13 cellular contexts compared by ENCODE assay signal in the genomic region with DNA sequence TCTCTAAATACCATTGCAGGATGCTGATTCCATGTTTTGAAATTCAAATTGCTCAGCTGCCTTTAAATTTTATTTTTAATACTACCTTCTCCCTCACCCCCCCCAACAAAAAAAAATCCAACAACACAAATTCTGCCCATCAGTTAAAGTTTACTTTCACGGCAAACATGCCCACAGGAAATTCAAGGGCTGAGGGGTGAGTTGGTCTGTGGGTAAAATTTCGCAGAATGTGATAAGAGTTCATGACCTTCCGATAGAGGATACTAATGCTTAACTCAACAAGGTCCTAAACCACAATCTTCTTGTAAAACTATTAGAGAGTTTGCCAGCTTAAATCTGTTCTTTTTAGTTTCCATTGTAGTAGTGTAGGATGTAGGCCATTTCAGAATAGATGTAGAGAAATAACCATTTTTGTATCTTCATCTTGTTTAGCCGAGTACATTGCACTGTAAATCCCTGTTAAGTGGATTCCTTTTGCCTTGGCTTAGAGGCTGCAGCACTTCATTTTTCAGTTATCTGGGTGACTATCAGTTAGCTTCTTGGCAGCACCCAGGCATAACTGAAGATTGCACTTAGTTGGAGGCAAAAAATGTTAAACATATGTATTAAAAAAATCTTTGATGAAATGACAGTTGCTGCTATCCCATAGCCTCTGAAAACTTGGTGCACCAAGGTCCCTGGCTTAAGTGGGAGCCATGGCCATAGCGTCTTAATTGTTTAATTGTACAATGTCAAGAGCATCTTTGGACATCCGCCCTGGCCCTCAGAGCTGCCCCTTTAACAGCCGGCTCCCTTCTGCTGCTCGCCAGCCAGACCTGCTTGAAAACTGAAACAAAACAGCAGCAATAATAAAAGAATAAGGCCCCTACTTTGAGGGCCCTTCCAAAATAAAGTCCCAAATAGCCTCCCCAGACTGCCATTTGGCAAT.
A peak's percentile ranks its signal among the peaks of the same experiment; 100 is the strongest.
DNase-seq lines count a peak whose midpoint lies in the region; ATAC-seq and TF ChIP-seq lines count a peak whose summit lies in the region.
"Had no signal": no experiment of that assay in that cellular context is flagged by ENCODE, and none has a peak within 500 bp of the region (broad histone marks: within the 10 kb centered on the region; RNA-seq: fewer than 3 reads in every experiment).

No MANE protein-coding gene starts in this region.

- no peaks in the 10 kb centered on the region for H3K9me3 ChIP-seq in SK-N-SH
- no peaks in the 10 kb centered on the region for H3K9me3 ChIP-seq in iPS-18a (ENCODE audit: control insufficient read depth, low read depth, low read length)
- no peaks in the 10 kb centered on the region for H3K9me3 ChIP-seq in stomach
- H3K9me3 ChIP-seq: body of pancreas had no signal

- peaks cover 4% of the 10 kb centered on the region for H3K36me3 Mint-ChIP-seq in activated naive CD8-positive, alpha-beta T cell treated with anti-CD3 and anti-CD28 coated beads, Interleukin-2, amount 10 ng/mL, durations not matched to agents 7 days and 5 days
- H3K36me3 Mint-ChIP-seq in activated naive CD8-positive, alpha-beta T cell treated with anti-CD3 and anti-CD28 coated beads, Interleukin-2, amount 50 U/mL, for 24 hours (ENCODE audit: low read depth) = no peaks in the 10 kb centered on the region

- no peak overlapping the region for H2AFZ ChIP-seq in SK-N-SH (ENCODE audit: low read depth)

- intact Hi-C loops in stomach (cut with DNase I; ENCODE audit: low total_unique reads) = no loop called here

- H3K9me3 Mint-ChIP-seq in activated naive CD8-positive, alpha-beta T cell treated with anti-CD3 and anti-CD28 coated beads, Interleukin-2, amount 10 ng/mL, durations not matched to agents 7 days and 5 days = no peaks in the 10 kb centered on the region
- no peaks in the 10 kb centered on the region for H3K9me3 Mint-ChIP-seq in activated naive CD8-positive, alpha-beta T cell treated with anti-CD3 and anti-CD28 coated beads, Interleukin-2, amount 50 U/mL, for 24 hours

- no peaks in the 10 kb centered on the region for H3F3A ChIP-seq in SK-N-SH (replicated peaks; ENCODE audit: insufficient read depth)

- no peaks in the 10 kb centered on the region for H3K79me2 ChIP-seq in SK-N-SH (ENCODE audit: insufficient read depth)

- H3K9ac ChIP-seq in SK-N-SH (no peak overlapping the region), iPS-18a (ENCODE audit: low read length) (peak overlapping the region; percentile 25)

- H3K27me3 Mint-ChIP-seq in activated naive CD8-positive, alpha-beta T cell treated with anti-CD3 and anti-CD28 coated beads, Interleukin-2, amount 10 ng/mL, durations not matched to agents 7 days and 5 days = peaks cover 55% of the 10 kb centered on the region
- peaks cover 64% of the 10 kb centered on the region for H3K27me3 Mint-ChIP-seq in activated naive CD8-positive, alpha-beta T cell treated with anti-CD3 and anti-CD28 coated beads, Interleukin-2, amount 50 U/mL, for 24 hours

- peak overlapping the region in 1 of 2 experiments; percentile 60; a peak in 2 of 4 replicates for H3K4me3 ChIP-seq in SK-N-SH (ENCODE audit: low read depth in 2 of 2, low read length in 1 of 2)
- peak overlapping the region; percentile 77 for H3K4me3 ChIP-seq in iPS-18a (ENCODE audit: low read length)
- H3K4me3 ChIP-seq in stomach = no peak overlapping the region
- H3K4me3 ChIP-seq: body of pancreas had no signal

- TF ChIP-seq EP300 in SK-N-SH (IDR thresholded peaks at IDR 0.05; ENCODE audit: borderline replicate concordance in 1 of 2, low read depth in 1 of 2, low read length in 1 of 2) (no peak), stomach (IDR thresholded peaks at IDR 0.05) (no peak)

- peaks cover 50% of the 10 kb centered on the region for H3K4me1 Mint-ChIP-seq in activated naive CD8-positive, alpha-beta T cell treated with anti-CD3 and anti-CD28 coated beads, Interleukin-2, amount 10 ng/mL, durations not matched to agents 7 days and 5 days
- peaks cover 36% of the 10 kb centered on the region for H3K4me1 Mint-ChIP-seq in activated naive CD8-positive, alpha-beta T cell treated with anti-CD3 and anti-CD28 coated beads, Interleukin-2, amount 50 U/mL, for 24 hours

- DNase-seq in activated naive CD8-positive, alpha-beta T cell treated with anti-CD3 and anti-CD28 coated beads, Interleukin-2, amount 10 ng/mL, durations not matched to agents 7 days and 5 days = no peak
- no peak for DNase-seq in activated naive CD8-positive, alpha-beta T cell treated with anti-CD3 and anti-CD28 coated beads, Interleukin-2, amount 50 U/mL, for 24 hours
- peak; percentile 38 for DNase-seq in SK-N-SH
- DNase-seq in stomach = no peak
- DNase-seq in globus pallidus (ENCODE audit: low spot score) = no peak
- DNase-seq in DMS153 (lab: John Stamatoyannopoulos, UW) = no peak
- DNase-seq in NCI-H2227 treated with DMSO at 0.1 percent for 48 hours (lab: John Stamatoyannopoulos, UW) = no peak
- DNase-seq: activated T-cell treated with anti-CD3 and anti-CD28 coated beads for 4 hours; body of pancreas; kidney; stimulated activated CD4-positive, alpha-beta T cell treated with anti-CD3 and anti-CD28 coated beads, Interleukin-4, amount 100 ng/mL, for 1 hour; T1000 had no signal

- 33% methylated on average over 8 of the region's 8 CpGs for WGBS in SK-N-SH (ENCODE audit: low lambda C conversion rate)
- 38 to 50% (median 48%) methylated on average over 8 of the region's 8 CpGs for WGBS in stomach, 5 donors

- H4K20me1 ChIP-seq in SK-N-SH (ENCODE audit: insufficient read depth) = no peaks in the 10 kb centered on the region

- TF ChIP-seq RAD21 in SK-N-SH (IDR thresholded peaks at IDR 0.05; ENCODE audit: low read length) = no peak

- no peak overlapping the region for H3K27ac Mint-ChIP-seq in activated naive CD8-positive, alpha-beta T cell treated with anti-CD3 and anti-CD28 coated beads, Interleukin-2, amount 10 ng/mL, durations not matched to agents 7 days and 5 days
- no peak overlapping the region for H3K27ac Mint-ChIP-seq in activated naive CD8-positive, alpha-beta T cell treated with anti-CD3 and anti-CD28 coated beads, Interleukin-2, amount 50 U/mL, for 24 hours

- H3K4me1 ChIP-seq in SK-N-SH (ENCODE audit: control insufficient read depth in 1 of 2, insufficient read depth in 2 of 2, low read depth in 1 of 2, low read length in 1 of 2) (peaks cover 11 to 51% of the 10 kb centered on the region in 2 experiments; a peak in 3 of 4 replicates), iPS-18a (ENCODE audit: control insufficient read depth, low read depth, low read length) (peaks cover 30% of the 10 kb centered on the region), stomach (peaks cover 8 to 41% (median 32%) of the 10 kb centered on the region in 4 donors)

- no peak for TF ChIP-seq POLR2A in stomach (IDR thresholded peaks at IDR 0.05)

- no peak for TF ChIP-seq CTCF in SK-N-SH (IDR thresholded peaks at IDR 0.05)
- TF ChIP-seq CTCF in stomach (IDR thresholded peaks at IDR 0.05) = no peak

- CTCF ChIA-PET in SK-N-SH (lab: Yijun Ruan, JAX) = interaction anchor here (1.1 to 2.5 kb wide), 11 partner anchors 11 to 322 kb away, joined by 3 to 10 read pairs (median 4); no protein-coding TSS in a partner anchor

- no peaks in the 10 kb centered on the region for H3K9me2 ChIP-seq in SK-N-SH

- POLR2A ChIA-PET in activated naive CD8-positive, alpha-beta T cell treated with anti-CD3 and anti-CD28 coated beads, Interleukin-2, amount 10 ng/mL, durations not matched to agents 7 days and 5 days (lab: Charles Lee) = interaction anchor here (1.4 kb wide), 1 partner anchor 8 kb away, joined by 3 read pairs; no protein-coding TSS in a partner anchor
- POLR2A ChIA-PET in SK-N-SH (lab: Yijun Ruan, JAX) = interaction anchor here (0.9 to 1.6 kb wide), 3 partner anchors 14 to 139 kb away, joined by 3 to 5 read pairs (median 3); no protein-coding TSS in a partner anchor

- no peaks in the 10 kb centered on the region for H3K36me3 ChIP-seq in SK-N-SH (replicated peaks in 1 of 2; ENCODE audit: control insufficient read depth in 1 of 2, insufficient read depth in 2 of 2, low read length in 1 of 2)
- H3K36me3 ChIP-seq in iPS-18a (ENCODE audit: control insufficient read depth, low read depth, low read length) = no peaks in the 10 kb centered on the region
- no peaks in the 10 kb centered on the region for H3K36me3 ChIP-seq in stomach

- peak overlapping the region; percentile 18 to 86; a peak in 3 of 4 replicates for H3K27ac ChIP-seq in SK-N-SH (ENCODE audit: low read depth in 2 of 2, low read length in 1 of 2)
- H3K27ac ChIP-seq in iPS-18a (ENCODE audit: low read length) = no peak overlapping the region
- peak overlapping the region in 3 of 5 donors; percentile 5 to 60 (median 47) for H3K27ac ChIP-seq in stomach
- H3K27ac ChIP-seq: body of pancreas had no signal

- peak overlapping the region; percentile 94 for H3K4me3 Mint-ChIP-seq in activated naive CD8-positive, alpha-beta T cell treated with anti-CD3 and anti-CD28 coated beads, Interleukin-2, amount 10 ng/mL, durations not matched to agents 7 days and 5 days
- H3K4me3 Mint-ChIP-seq in activated naive CD8-positive, alpha-beta T cell treated with anti-CD3 and anti-CD28 coated beads, Interleukin-2, amount 50 U/mL, for 24 hours = no peak overlapping the region

- H3K27me3 ChIP-seq in SK-N-SH (ENCODE audit: insufficient read depth) = peaks cover 6% of the 10 kb centered on the region; the same call in 1 of the 2 replicates
- peaks cover 18% of the 10 kb centered on the region for H3K27me3 ChIP-seq in iPS-18a (ENCODE audit: control insufficient read depth, insufficient read depth, low read length)
- peaks cover 0 to 64% (median 28%) of the 10 kb centered on the region in 3 donors for H3K27me3 ChIP-seq in stomach
- H3K27me3 ChIP-seq: body of pancreas had no signal

- peak overlapping the region; percentile 84; the same call in 1 of the 2 replicates for H3K4me2 ChIP-seq in SK-N-SH

- ATAC-seq in activated naive CD8-positive, alpha-beta T cell treated with anti-CD3 and anti-CD28 coated beads, Interleukin-2, amount 10 ng/mL, durations not matched to agents 7 days and 5 days (ENCODE audit: low read depth) = no peak
- ATAC-seq in activated naive CD8-positive, alpha-beta T cell treated with anti-CD3 and anti-CD28 coated beads, Interleukin-2, amount 50 U/mL, for 24 hours = no peak
- ATAC-seq: body of pancreas had no signal

TF ChIP-seq in SK-N-SH, 30 proteins besides CTCF, POLR2A, EP300 and RAD21:
- TF ChIP-seq YY1 (IDR thresholded peaks at IDR 0.05; ENCODE audit: low read depth) = no peak
- TF ChIP-seq JUND (IDR thresholded peaks at IDR 0.05) = no peak
- no peak for TF ChIP-seq TCF12 (IDR thresholded peaks at IDR 0.05)
- TF ChIP-seq MXI1 (IDR thresholded peaks at IDR 0.05; ENCODE audit: low read depth, low read length) = peak; percentile 26; the same call in 1 of the 2 replicates
- peak; percentile 54 for TF ChIP-seq GATA2 (CRISPR knock-in tag; IDR thresholded peaks at IDR 0.05)
